In the genomic region with DNA sequence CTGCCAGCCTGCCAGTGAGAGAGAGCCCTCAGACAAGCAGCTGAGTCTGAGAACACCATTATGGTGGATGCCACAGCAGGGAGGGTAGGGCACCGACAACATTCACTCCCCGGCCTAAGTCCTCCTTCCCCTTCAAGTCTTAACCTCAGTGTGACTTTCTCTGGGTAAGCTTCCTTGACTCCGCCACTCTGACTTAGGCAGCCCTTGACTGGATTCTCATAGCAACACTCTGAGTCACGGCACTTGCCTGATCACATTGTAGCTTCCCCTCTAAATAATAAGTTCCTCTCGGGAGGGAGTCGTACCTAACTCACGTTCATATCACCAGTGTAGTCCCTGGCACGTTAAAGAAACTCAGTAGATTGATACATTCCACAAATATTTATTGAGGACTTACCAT, we compare ENCODE assay signal across 1 cellular context.
TF ChIP-seq lines count a peak whose summit lies in the region.

No MANE protein-coding gene starts in this region.

TF ChIP-seq in H1, 55 proteins besides CTCF, POLR2A, EP300 and RAD21:
- TF ChIP-seq RXRA (IDR thresholded peaks at IDR 0.05; ENCODE audit: insufficient read depth, low read depth, low read length) (no peak), CHD1 (IDR thresholded peaks at IDR 0.05; ENCODE audit: low read depth, low read length) (no peak), TAF1 (IDR thresholded peaks at IDR 0.05; ENCODE audit: low read depth, low read length) (no peak), CBX8 (IDR thresholded peaks at IDR 0.05; ENCODE audit: borderline replicate concordance, low read depth, low read length) (no peak), RNF2 (IDR thresholded peaks at IDR 0.05; ENCODE audit: borderline replicate concordance, low read depth, low read length, missing control alignments, poor library complexity, severe bottlenecking) (no peak), TEAD4 (IDR thresholded peaks at IDR 0.05; ENCODE audit: low read depth, low read length) (no peak), HDAC2 (IDR thresholded peaks at IDR 0.05; ENCODE audit: borderline replicate concordance in 1 of 2, low read depth in 2 of 2, low read length in 2 of 2) (no peak), NRF1 (IDR thresholded peaks at IDR 0.05; ENCODE audit: low read depth, low read length) (no peak), GTF2F1 (IDR thresholded peaks at IDR 0.05; ENCODE audit: borderline replicate concordance, low read depth, low read length) (no peak)
